ENCODE assay signal across 1 cellular context in the genomic region with DNA sequence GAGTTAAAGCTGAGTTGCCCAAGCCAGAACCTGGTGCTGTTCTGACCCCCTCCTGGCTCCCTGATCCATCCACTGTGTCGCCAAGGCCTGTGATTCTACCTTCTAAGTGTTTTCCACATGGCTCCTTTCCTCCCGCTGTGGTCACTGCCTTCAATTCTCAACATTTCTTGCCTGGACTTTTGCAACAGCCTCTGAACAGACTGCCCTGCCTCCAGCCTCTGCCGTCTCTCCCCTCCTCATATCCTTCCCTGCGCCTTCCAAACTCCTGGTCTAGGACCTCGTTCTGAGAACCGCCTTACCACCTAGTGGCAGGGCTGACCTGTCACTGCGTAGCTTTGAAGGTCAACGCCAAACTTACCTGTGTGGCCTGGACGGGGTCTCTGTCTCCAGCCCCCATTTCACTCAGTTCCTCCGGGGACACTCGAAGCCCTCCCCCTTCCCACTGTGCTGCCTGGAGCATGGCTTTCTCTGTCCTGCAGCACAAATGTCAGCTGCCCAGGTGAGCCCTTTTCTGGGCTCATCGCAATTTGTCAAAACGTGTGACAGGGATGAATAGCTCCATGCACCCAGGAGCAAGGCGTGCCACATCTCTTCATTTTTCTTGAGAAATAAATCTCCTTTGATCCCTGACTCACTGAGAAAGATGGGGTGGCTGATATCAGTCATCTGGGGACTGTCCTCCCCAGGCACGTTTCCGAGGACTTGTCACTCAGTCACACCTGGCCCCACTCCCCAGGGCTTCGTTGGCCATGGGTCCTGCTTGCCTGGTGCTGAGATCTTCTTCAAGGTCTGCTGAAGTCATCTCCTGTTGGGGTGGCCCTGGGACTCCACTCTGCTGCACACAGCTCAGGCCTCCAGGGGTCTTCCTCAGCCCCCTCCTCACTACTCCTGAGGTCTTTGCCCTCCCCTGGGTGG.
TF ChIP-seq lines count a peak whose summit lies in the region.

No MANE protein-coding gene starts in this region.

TF ChIP-seq in SK-N-SH, 30 proteins besides CTCF, POLR2A, EP300 and RAD21 (continued from another document):
- TF ChIP-seq, protein P1, sequence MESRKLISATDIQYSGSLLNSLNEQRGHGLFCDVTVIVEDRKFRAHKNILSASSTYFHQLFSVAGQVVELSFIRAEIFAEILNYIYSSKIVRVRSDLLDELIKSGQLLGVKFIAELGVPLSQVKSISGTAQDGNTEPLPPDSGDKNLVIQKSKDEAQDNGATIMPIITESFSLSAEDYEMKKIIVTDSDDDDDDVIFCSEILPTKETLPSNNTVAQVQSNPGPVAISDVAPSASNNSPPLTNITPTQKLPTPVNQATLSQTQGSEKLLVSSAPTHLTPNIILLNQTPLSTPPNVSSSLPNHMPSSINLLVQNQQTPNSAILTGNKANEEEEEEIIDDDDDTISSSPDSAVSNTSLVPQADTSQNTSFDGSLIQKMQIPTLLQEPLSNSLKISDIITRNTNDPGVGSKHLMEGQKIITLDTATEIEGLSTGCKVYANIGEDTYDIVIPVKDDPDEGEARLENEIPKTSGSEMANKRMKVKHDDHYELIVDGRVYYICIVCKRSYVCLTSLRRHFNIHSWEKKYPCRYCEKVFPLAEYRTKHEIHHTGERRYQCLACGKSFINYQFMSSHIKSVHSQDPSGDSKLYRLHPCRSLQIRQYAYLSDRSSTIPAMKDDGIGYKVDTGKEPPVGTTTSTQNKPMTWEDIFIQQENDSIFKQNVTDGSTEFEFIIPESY (IDR thresholded peaks at IDR 0.05; ENCODE audit: borderline replicate concordance, low read depth): no peak
- TF ChIP-seq TEAD4 (IDR thresholded peaks at IDR 0.05; ENCODE audit: borderline replicate concordance, insufficient read depth): no peak
